Comparison of ENCODE assay signal across 29 cellular contexts in the genomic region with DNA sequence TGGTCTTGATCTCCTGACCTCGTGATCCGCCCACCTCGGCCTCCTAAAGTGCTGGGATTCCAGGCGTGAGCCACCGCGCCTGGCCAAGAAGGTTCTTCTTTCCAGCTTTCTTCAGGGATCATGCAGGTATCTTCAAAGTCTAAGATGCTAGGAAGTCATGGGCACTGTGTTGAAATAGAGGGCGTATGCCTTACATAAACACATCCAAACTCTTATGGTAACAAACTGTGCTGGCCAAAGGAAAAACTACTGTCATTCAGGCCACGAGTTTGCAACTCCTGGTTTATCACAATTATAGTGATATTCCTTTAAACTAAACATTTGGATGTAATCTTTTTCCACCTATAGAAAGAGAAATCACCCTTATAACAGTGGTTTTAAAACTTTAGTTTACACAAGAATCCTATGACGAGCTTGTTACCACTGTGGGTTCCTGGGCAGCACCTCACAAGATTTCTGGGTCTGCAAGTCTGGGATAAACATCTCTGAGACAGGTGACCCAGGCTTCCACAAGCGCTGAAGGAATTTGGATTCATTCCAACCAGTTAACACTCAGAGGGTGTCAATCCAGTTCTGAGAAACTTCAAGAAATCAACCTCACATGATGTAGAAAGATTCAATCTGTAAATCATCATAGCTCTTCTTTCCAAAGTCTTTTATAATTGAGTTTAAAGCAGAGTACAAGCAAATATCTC.
"Had no signal": no experiment of that assay in that cellular context is flagged by ENCODE, and none has a peak within 500 bp of the region (broad histone marks: within the 10 kb centered on the region; RNA-seq: fewer than 3 reads in every experiment).

No MANE protein-coding gene starts in this region.

- H3K4me1 ChIP-seq: left lung, lower lobe of right lung, parathyroid adenoma, psoas muscle, stomach, upper lobe of right lung had no signal

- H3K9me3 ChIP-seq: heart right ventricle, left lung, lower lobe of right lung, neutrophil, psoas muscle, stomach, thoracic aorta, tibial artery, upper lobe of right lung had no signal

- H3K36me3 ChIP-seq: heart right ventricle, left lung, lower lobe of right lung, neural progenitor cell, neutrophil, stomach, thoracic aorta, tibial artery, upper lobe of right lung had no signal

- ATAC-seq: heart right ventricle; left colon; left lung; lower lobe of right lung; natural killer cell; psoas muscle; right cardiac atrium; sciatic nerve; stimulated activated naive B cell treated with anti-CD40 and anti-IgM and Interleukin-4, amounts not matched to agents 10 μg/mL and 1 μg/mL and 100 μg/mL, for 72 hours; stimulated activated naive CD8-positive, alpha-beta T cell treated with anti-CD3 and anti-CD28 coated beads, Interleukin-15, Interleukin-2, amounts not matched to agents 100 U/mL and 50 U/mL, for 24 hours; upper lobe of right lung had no signal

- H3K27me3 ChIP-seq: heart right ventricle, hepatocyte, left lung, neural progenitor cell, neutrophil, stomach, tibial artery, upper lobe of right lung had no signal

- H3K27ac ChIP-seq: heart right ventricle, hepatocyte, left lung, lower lobe of right lung, neural progenitor cell, neutrophil, parathyroid adenoma, psoas muscle, skin epidermis, stomach, thoracic aorta, tibial artery, upper lobe of right lung had no signal

- H3K4me3 ChIP-seq: heart right ventricle, hepatocyte, left lung, lower lobe of right lung, neural progenitor cell, psoas muscle, skin epidermis, stomach, thoracic aorta, tibial artery, upper lobe of right lung had no signal

- DNase-seq: heart right ventricle; left colon; left lung; lower lobe of right lung; mammary epithelial cell; mesenchymal stem cell; naive B cell; natural killer cell; nephron progenitor cell; occipital lobe; psoas muscle; right cardiac atrium; stimulated activated CD4-positive, alpha-beta T cell treated with anti-CD3 and anti-CD28 coated beads, Interleukin-12 subunit alpha, Interleukin-12 subunit beta, amount 100 ng/mL, for 4 hours; stimulated activated CD4-positive, alpha-beta T cell treated with anti-CD3 and anti-CD28 coated beads, Interleukin-15, amount 100 ng/mL, for 24 hours; stimulated activated CD4-positive, alpha-beta T cell treated with anti-CD3 and anti-CD28 coated beads, Interleukin-2, amount 100 ng/mL, for 24 hours; stimulated activated CD4-positive, alpha-beta T cell treated with anti-CD3 and anti-CD28 coated beads, Interleukin-4, amount 100 ng/mL, for 1 hour; stimulated activated naive B cell treated with anti-CD40 and anti-IgM and Interleukin-4, amounts not matched to agents 10 μg/mL and 1 μg/mL and 100 μg/mL, for 72 hours; stimulated activated naive CD8-positive, alpha-beta T cell treated with anti-CD3 and anti-CD28 coated beads, Interleukin-15, Interleukin-2, amounts not matched to agents 100 U/mL and 50 U/mL, for 24 hours; stomach; tibial artery; trophoblast cell; upper lobe of right lung had no signal
